Comparison of ENCODE assay signal across 8 cellular contexts in genomic region chr2:106192752-106193490, GRCh38. TPM values are rescaled to one million over a fixed set of nuclear protein-coding genes. Genes with fewer than 3 reads are reported as not detected.
DNase-seq lines count a peak whose midpoint lies in the region; ATAC-seq and TF ChIP-seq lines count a peak whose summit lies in the region.

No MANE protein-coding gene starts in this region.

- H3K9ac ChIP-seq in HCT116 (ENCODE audit: low read length), result peak overlapping the region; percentile 82
- H3K9ac ChIP-seq in mammary epithelial cell (ENCODE audit: insufficient read depth, low read length), result peak overlapping the region; percentile 90

- H3K4me1 ChIP-seq in HCT116 (ENCODE audit: control insufficient read depth in 1 of 2, insufficient read depth in 2 of 2, low read length in 2 of 2), result peaks cover 4 to 17% of the 10 kb centered on the region in 2 experiments; a peak in 3 of 4 replicates
- peaks cover 19% of the 10 kb centered on the region for H3K4me1 ChIP-seq in mammary epithelial cell (ENCODE audit: insufficient read depth, low read length)
- H3K4me1 ChIP-seq in right lobe of liver, result peaks cover 0 to 9% (median 3%) of the 10 kb centered on the region in 4 donors

- intact Hi-C loops in HCT116 (cut with micrococcal nuclease) (loop anchor here (2.0 kb wide), 1 partner anchor 88 kb away; no protein-coding TSS in a partner anchor), mammary epithelial cell (cut with micrococcal nuclease) (loop anchor here (5.0 kb wide), 4 partner anchors 36 to 216 kb away; no protein-coding TSS in a partner anchor), right lobe of liver (cut with DNase I) (no loop called here)

- CTCF ChIA-PET in HCT116 (lab: Charles Lee), result no interaction called here
- CTCF ChIA-PET in mammary epithelial cell (lab: Charles Lee; ENCODE audit: low non-redundant PET), result interaction anchor here (0.6 kb wide), 1 partner anchor 650 kb away, joined by 3 read pairs; no protein-coding TSS in a partner anchor

- no peaks in the 10 kb centered on the region for H3K9me2 ChIP-seq in HCT116 (ENCODE audit: insufficient read depth)

- H2AFZ ChIP-seq in HCT116 (ENCODE audit: low read depth, low read length, poor library complexity, severe bottlenecking), result no peak overlapping the region
- peak overlapping the region; percentile 81 for H2AFZ ChIP-seq in mammary epithelial cell (ENCODE audit: low read depth, low read length)

- DNase-seq in NCI-H2081 (lab: John Stamatoyannopoulos, UW) (peak; percentile 23 to 39), NCI-H2081 treated with DMSO at 0.1 percent for 48 hours (lab: John Stamatoyannopoulos, UW) (no peak), HCT116 (ENCODE audit: low read depth, low spot score) (peak; percentile 18), MG63 (peak; percentile 49), T-helper 2 cell (peak in 4 of 5 experiments; percentile 11 to 63 (median 28)), mammary epithelial cell (peak; percentile 93), right lobe of liver (no peak)
- DNase-seq in stimulated activated CD8-positive, alpha-beta memory T cell treated with anti-CD3 and anti-CD28 coated beads, Interleukin-12 subunit alpha, Interleukin-12 subunit beta, amount 100 ng/mL, for 24 hours (ENCODE audit: extremely low read depth), result peak; percentile 30

- H3K27ac ChIP-seq in HCT116 (ENCODE audit: low read depth, low read length) (peak overlapping the region; percentile 80; the same call in 1 of the 2 replicates), mammary epithelial cell (ENCODE audit: insufficient read depth, low read depth, low read length) (peak overlapping the region; percentile 84), right lobe of liver (peak overlapping the region in 2 of 3 donors; percentile 67 to 83)

- dilution Hi-C loops in mammary epithelial cell (cut with HindIII; ENCODE audit: low sequenced_read_pairs), result no loop called here

- no peaks in the 10 kb centered on the region for H3K9me3 ChIP-seq in HCT116 (ENCODE audit: control insufficient read depth in 1 of 2, insufficient read depth in 1 of 2, low read depth in 1 of 2, low read length in 2 of 2)
- H3K9me3 ChIP-seq in MG63, result no peaks in the 10 kb centered on the region
- H3K9me3 ChIP-seq in mammary epithelial cell (replicated peaks; ENCODE audit: insufficient read depth, low read length), result no peaks in the 10 kb centered on the region
- H3K9me3 ChIP-seq in right lobe of liver, result no peaks in the 10 kb centered on the region

- in situ Hi-C loops in mammary epithelial cell (cut with MboI; ENCODE audit: low sequenced_read_pairs in 2 of 2), result no loop called here

- H3K4me2 ChIP-seq in HCT116 (ENCODE audit: low read length) (peak overlapping the region; percentile 92), mammary epithelial cell (ENCODE audit: insufficient read depth, low read depth, low read length) (peak overlapping the region; percentile 93)

- H3K27me3 ChIP-seq in HCT116 (ENCODE audit: insufficient read depth, low read length) (no peaks in the 10 kb centered on the region), MG63 (no peaks in the 10 kb centered on the region), mammary epithelial cell (ENCODE audit: insufficient read depth, low read length) (no peaks in the 10 kb centered on the region), right lobe of liver (no peaks in the 10 kb centered on the region)

- BruUV-seq in HCT116 (replicated peaks; lab: Mats Ljungman, UMichigan), result TSS peak; percentile 53
- TSS peak; percentile 86 for BruUV-seq in mammary epithelial cell (replicated peaks; lab: Mats Ljungman, UMichigan)

- H4K20me1 ChIP-seq in HCT116 (ENCODE audit: insufficient read depth), result no peaks in the 10 kb centered on the region
- no peaks in the 10 kb centered on the region for H4K20me1 ChIP-seq in mammary epithelial cell (ENCODE audit: insufficient read depth, low read length)

- peak overlapping the region; percentile 72 to 89 for H3K4me3 ChIP-seq in HCT116 (replicated peaks in 1 of 2; ENCODE audit: low read depth in 1 of 2, low read length in 2 of 2)
- H3K4me3 ChIP-seq in MG63, result peak overlapping the region; percentile 92
- peak overlapping the region; percentile 67 to 83 (median 70) for H3K4me3 ChIP-seq in mammary epithelial cell (replicated peaks in 1 of 3; ENCODE audit: insufficient read depth in 1 of 3, low read depth in 2 of 3, low read length in 3 of 3)
- peak overlapping the region; percentile 76 to 97 (median 90) for H3K4me3 ChIP-seq in right lobe of liver

- TF ChIP-seq RAD21 in HCT116 (IDR thresholded peaks at IDR 0.05; ENCODE audit: low read depth), result no peak

- no peaks in the 10 kb centered on the region for H3K36me3 ChIP-seq in HCT116 (ENCODE audit: control insufficient read depth in 1 of 2, insufficient read depth in 2 of 2, low read length in 2 of 2)
- no peaks in the 10 kb centered on the region for H3K36me3 ChIP-seq in MG63
- no peaks in the 10 kb centered on the region for H3K36me3 ChIP-seq in mammary epithelial cell (ENCODE audit: insufficient read depth, low read length)
- H3K36me3 ChIP-seq in right lobe of liver, result no peaks in the 10 kb centered on the region

- no peak for TF ChIP-seq CTCF in HCT116 (IDR thresholded peaks at IDR 0.05 in 2 of 3, conservative IDR thresholded peaks at IDR 0.05 in 1 of 3; ENCODE audit: borderline replicate concordance in 1 of 3, insufficient read depth in 1 of 3, low read depth in 2 of 3, low read length in 2 of 3)
- TF ChIP-seq CTCF in mammary epithelial cell (conservative IDR thresholded peaks at IDR 0.05 in 1 of 2, IDR thresholded peaks at IDR 0.05 in 1 of 2; ENCODE audit: extremely low read depth in 1 of 2, insufficient read depth in 1 of 2, low read depth in 1 of 2, low read length in 2 of 2), result no peak
- no peak for TF ChIP-seq CTCF in right lobe of liver (IDR thresholded peaks at IDR 0.05)

- RAD21 ChIA-PET in HCT116 (lab: Charles Lee; ENCODE audit: low non-redundant PET in 1 of 2, low total read pairs in 2 of 2, uncharacterized antibody in 2 of 2, unreplicated experiment in 2 of 2), result no interaction called here

- POLR2A ChIA-PET in HCT116 (lab: Charles Lee), result interaction anchor here (1.0 kb wide), 1 partner anchor 390 kb away, joined by 3 read pairs; no protein-coding TSS in a partner anchor

- TF ChIP-seq POLR2A in HCT116 (IDR thresholded peaks at IDR 0.05; ENCODE audit: borderline replicate concordance, extremely low read depth, insufficient read depth, insufficient read length) (no peak), right lobe of liver (IDR thresholded peaks at IDR 0.05) (no peak)

- ATAC-seq in HCT116 (peak; percentile 26; the same call in 1 of the 2 replicates), right lobe of liver (peak in 1 of 4 donors; percentile 25)

- H3K79me2 ChIP-seq in HCT116 (ENCODE audit: insufficient read depth, low read length), result peaks cover 55% of the 10 kb centered on the region
- H3K79me2 ChIP-seq in mammary epithelial cell (ENCODE audit: insufficient read depth, low read length), result peaks cover 54% of the 10 kb centered on the region

- 2% methylated on average over 11 of the region's 14 CpGs for WGBS in mammary epithelial cell (ENCODE audit: low coverage, missing lambda C conversion rate)
- 5% methylated on average over 11 of the region's 14 CpGs for WGBS in right lobe of liver (ENCODE audit: insufficient coverage, low coverage, low lambda C conversion rate, missing lambda C conversion rate)

TF ChIP-seq in HCT116, 20 proteins besides CTCF, POLR2A, EP300 and RAD21:
- TF ChIP-seq FOSL1 (IDR thresholded peaks at IDR 0.05; ENCODE audit: low read depth), result 0 out of 2 replicates have a peak, but pooled peaks have one; percentile 10
- TF ChIP-seq CEBPB (IDR thresholded peaks at IDR 0.05; ENCODE audit: low read depth), result peak; percentile 70
- TF ChIP-seq EZH2 (IDR thresholded peaks at IDR 0.05), result no peak

RNA-seq across cellular contexts. Expression of gene UXS1, which starts 1.2 kb away (rescaled TPM):
- total RNA-seq in HCT116 (2021; ENCODE audit: unreplicated experiment) (45.7 TPM), mammary epithelial cell (10 to 100 TPM; 43.8 to 65.3 TPM), right lobe of liver (10 to 100 TPM in 5 of 6 experiments, 1 to 10 TPM in 1; 8.2 to 56.2 (median 14.0) TPM)
- polyA plus RNA-seq in HCT116 (2012), result 42.0 and 51.8 TPM in 2 replicates
- 18.9 and 21.8 TPM in 2 replicates for total RNA-seq in MG63 (2014; rRNA removed; shearing (Covaris generic); ENCODE audit: low replicate concordance)
- 66.7 TPM for polyA plus RNA-seq in mammary epithelial cell
- polyA minus RNA-seq in mammary epithelial cell, result 38.4 TPM

Comparison
In these comparisons a context has a peak if more than half of its experiments do, and no peak if none do; other contexts are left out.
1. DNase-seq: peak in NCI-H2081 (2 of 2), HCT116 (single experiment), MG63 (single experiment), T-helper 2 cell (4 of 5), mammary epithelial cell (single experiment) and stimulated activated CD8-positive, alpha-beta memory T cell treated with anti-CD3 and anti-CD28 coated beads, Interleukin-12 subunit alpha, Interleukin-12 subunit beta, amount 100 ng/mL, for 24 hours (single experiment); none in NCI-H2081 treated with DMSO at 0.1 percent for 48 hours (single experiment) and right lobe of liver (0 of 3).
2. intact Hi-C loops: an anchor here in HCT116 (2.0 kb wide) and mammary epithelial cell (5.0 kb wide); none called in right lobe of liver.
3. Peak in every context shown above with its lines, with median percentiles within 50 percentile points of each other: H3K27ac ChIP-seq and H3K4me3 ChIP-seq.